In genomic region chrX:49846545-49846944, GRCh38 we compare ENCODE assay signal across 35 cellular contexts. TPM values are rescaled to one million over a fixed set of nuclear protein-coding genes. Genes with fewer than 3 reads are reported as not detected.
"Had no signal": no experiment of that assay in that cellular context is flagged by ENCODE, and none has a peak within 500 bp of the region (broad histone marks: within the 10 kb centered on the region; RNA-seq: fewer than 3 reads in every experiment).

No MANE protein-coding gene starts in this region.

- H3K9me3 ChIP-seq: esophagus muscularis mucosa, gastrocnemius medialis had no signal

- ATAC-seq: activated CD4-positive, CD25-positive, alpha-beta regulatory T cell treated with anti-CD3 and anti-CD28 coated beads, Interleukin-2, amount 50 U/mL, for 24 hours; activated T-cell treated with anti-CD3 and anti-CD28 coated beads, Interleukin-2, amount 50 U/mL, for 72 hours; effector memory CD8-positive, alpha-beta T cell; foreskin keratinocyte; gastrocnemius medialis; heart left ventricle; T-cell had no signal

- H3K36me3 Mint-ChIP-seq: activated naive CD8-positive, alpha-beta T cell; T-cell had no signal

- H3K4me1 ChIP-seq: esophagus muscularis mucosa, foreskin keratinocyte, gastrocnemius medialis, heart left ventricle had no signal

- H3K27ac Mint-ChIP-seq: activated B cell treated with CpG ODN at 0.5 μM for 24 hours; activated CD4-positive, alpha-beta memory T cell treated with anti-CD3 and anti-CD28 coated beads, Interleukin-2, amount 10 ng/mL, durations not matched to agents 7 days and 5 days; activated naive CD8-positive, alpha-beta T cell; activated T-cell treated with anti-CD3 and anti-CD28 coated beads, Interleukin-2, amount 50 U/mL, for 24 hours; activated T-cell treated with anti-CD3 and anti-CD28 coated beads, Interleukin-2, amount 50 U/mL, for 72 hours; effector memory CD8-positive, alpha-beta T cell; T-cell; T-helper 1 cell treated with Interleukin-12 subunit alpha and Interleukin-12 subunit beta and Interleukin-4 antibody, amounts not matched to agents 30 μg/mL and 1 μg/mL, for 36 hours; T-helper 2 cell treated with Interferon-gamma antibody and Interleukin-4, amounts not matched to agents 5 μg/mL and 100 μg/mL, for 36 hours had no signal

- H3K4me1 Mint-ChIP-seq: activated CD4-positive, alpha-beta memory T cell treated with anti-CD3 and anti-CD28 coated beads, Interleukin-2, amount 10 ng/mL, durations not matched to agents 7 days and 5 days; T-cell had no signal

- H3K4me3 ChIP-seq: esophagus muscularis mucosa, gastrocnemius medialis, heart left ventricle had no signal

- H3K27me3 Mint-ChIP-seq: activated B cell treated with CpG ODN at 0.5 μM for 24 hours had no signal

- H3K27me3 ChIP-seq: esophagus muscularis mucosa, foreskin keratinocyte, gastrocnemius medialis had no signal

- H3K27ac ChIP-seq: esophagus muscularis mucosa, foreskin keratinocyte, gastrocnemius medialis, heart left ventricle, WERI-Rb-1 had no signal

- DNase-seq: activated B cell treated with CpG ODN at 0.5 μM for 24 hours; activated CD4-positive, alpha-beta memory T cell treated with anti-CD3 and anti-CD28 coated beads, Interleukin-2, amount 10 ng/mL, durations not matched to agents 7 days and 5 days; activated CD4-positive, alpha-beta T cell treated with anti-CD3 and anti-CD28 coated beads for 48 hours; activated CD4-positive, alpha-beta T cell treated with anti-CD3 and anti-CD28 coated beads, Interleukin-2, amount 50 U/mL, for 4 hours; activated CD8-positive, alpha-beta memory T cell treated with anti-CD3 and anti-CD28 coated beads, Interleukin-2, amount 50 U/mL, for 48 hours; activated gamma-delta T cell; activated naive CD4-positive, alpha-beta T cell; activated naive CD4-positive, alpha-beta T cell treated with anti-CD3 and anti-CD28 coated beads, Interleukin-2, amount 50 U/mL, for 16 hours; activated T-cell treated with anti-CD3 and anti-CD28 coated beads for 4 hours; activated T-cell treated with anti-CD3 and anti-CD28 coated beads, Interleukin-2, amount 50 U/mL, for 24 hours; activated T-cell treated with anti-CD3 and anti-CD28 coated beads, Interleukin-2, amount 50 U/mL, for 72 hours; amniotic stem cell; anterior cingulate cortex; caudate nucleus; cortex of kidney; dermis blood vessel endothelial cell; effector CD4-positive, alpha-beta T cell; effector memory CD8-positive, alpha-beta T cell; erythroblast; foreskin keratinocyte; gastrocnemius medialis; glutamatergic neuron; heart left ventricle; T-cell; T1000; WERI-Rb-1 had no signal

- H3K9me3 Mint-ChIP-seq: activated B cell treated with CpG ODN at 0.5 μM for 24 hours; activated CD4-positive, alpha-beta memory T cell treated with anti-CD3 and anti-CD28 coated beads, Interleukin-2, amount 10 ng/mL, durations not matched to agents 7 days and 5 days; activated T-cell treated with anti-CD3 and anti-CD28 coated beads, Interleukin-2, amount 50 U/mL, for 24 hours; activated T-cell treated with anti-CD3 and anti-CD28 coated beads, Interleukin-2, amount 50 U/mL, for 72 hours; effector memory CD8-positive, alpha-beta T cell; T-cell; T-helper 1 cell treated with Interleukin-12 subunit alpha and Interleukin-12 subunit beta and Interleukin-4 antibody, amounts not matched to agents 30 μg/mL and 1 μg/mL, for 36 hours; T-helper 2 cell treated with Interferon-gamma antibody and Interleukin-4, amounts not matched to agents 5 μg/mL and 100 μg/mL, for 36 hours had no signal

- FAIRE-seq: astrocyte, colon had no signal

- H3K4me3 Mint-ChIP-seq: activated B cell treated with CpG ODN at 0.5 μM for 24 hours; activated CD4-positive, alpha-beta memory T cell treated with anti-CD3 and anti-CD28 coated beads, Interleukin-2, amount 10 ng/mL, durations not matched to agents 7 days and 5 days; activated naive CD8-positive, alpha-beta T cell; activated T-cell treated with anti-CD3 and anti-CD28 coated beads, Interleukin-2, amount 50 U/mL, for 24 hours; activated T-cell treated with anti-CD3 and anti-CD28 coated beads, Interleukin-2, amount 50 U/mL, for 72 hours; effector memory CD8-positive, alpha-beta T cell; T-cell; T-helper 1 cell treated with Interleukin-12 subunit alpha and Interleukin-12 subunit beta and Interleukin-4 antibody, amounts not matched to agents 30 μg/mL and 1 μg/mL, for 36 hours; T-helper 2 cell treated with Interferon-gamma antibody and Interleukin-4, amounts not matched to agents 5 μg/mL and 100 μg/mL, for 36 hours had no signal

- H3K36me3 ChIP-seq: esophagus muscularis mucosa, gastrocnemius medialis, heart left ventricle, WERI-Rb-1 had no signal

RNA-seq across cellular contexts. Expression of gene PAGE4, which starts 17.4 kb away (rescaled TPM):
- total RNA-seq: activated B cell treated with CpG ODN at 0.5 μM for 24 hours; activated CD4-positive, alpha-beta memory T cell treated with anti-CD3 and anti-CD28 coated beads, Interleukin-2, amount 10 ng/mL, durations not matched to agents 7 days and 5 days; activated T-cell treated with anti-CD3 and anti-CD28 coated beads, Interleukin-2, amount 50 U/mL, for 72 hours; astrocyte; chondrocyte; dermis blood vessel endothelial cell; foreskin keratinocyte; gastrocnemius medialis; heart left ventricle; T-cell had no signal
- polyA plus RNA-seq: adipose tissue, foreskin keratinocyte, heart left ventricle had no signal
